ENCODE assay signal across 14 cellular contexts in the genomic region with DNA sequence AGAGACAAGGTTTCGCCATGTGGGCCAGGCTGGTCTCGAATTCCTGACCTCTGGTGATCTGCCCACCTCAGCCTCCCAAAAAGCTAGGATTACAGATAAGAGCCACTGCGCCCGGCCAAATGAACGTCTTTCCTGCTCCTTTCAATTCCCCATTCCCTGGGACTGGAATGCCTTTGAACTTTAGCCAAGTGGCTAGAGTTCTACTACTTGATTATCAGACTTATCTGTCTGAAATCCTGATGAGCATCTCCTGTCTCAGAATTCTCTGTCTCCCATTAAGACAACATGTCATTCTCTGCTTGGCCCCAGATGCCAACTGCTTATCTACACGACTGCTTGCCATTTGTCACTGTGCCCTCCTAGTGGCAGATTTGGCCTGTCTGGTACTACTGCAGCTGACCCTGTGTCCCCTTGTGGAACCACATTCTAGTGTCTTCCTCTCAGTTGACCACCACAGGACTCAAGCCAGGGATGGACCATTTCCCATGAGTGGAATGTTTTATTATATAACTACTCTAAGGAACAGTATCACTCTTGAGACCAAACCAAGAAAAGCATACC. TPM values are rescaled to one million over a fixed set of nuclear protein-coding genes. Genes with fewer than 3 reads are reported as not detected.
DNase-seq lines count a peak whose midpoint lies in the region; ATAC-seq and TF ChIP-seq lines count a peak whose summit lies in the region.
"Had no signal": no experiment of that assay in that cellular context is flagged by ENCODE, and none has a peak within 500 bp of the region (broad histone marks: within the 10 kb centered on the region; RNA-seq: fewer than 3 reads in every experiment).

No MANE protein-coding gene starts in this region.

- H3K4ac ChIP-seq in mesendoderm (ENCODE audit: low read depth, low read length), result no peak overlapping the region

- H3K27ac ChIP-seq in right atrium auricular region (no peak overlapping the region), cardiac muscle cell (peak overlapping the region; percentile 24), mesendoderm (ENCODE audit: low read depth, low read length) (no peak overlapping the region), upper lobe of right lung (no peak overlapping the region)

- DNase-seq in Right ventricle myocardium superior, result no peak
- no peak for DNase-seq in right atrium auricular region (ENCODE audit: low spot score)
- no peak for DNase-seq in cardiac muscle cell (ENCODE audit: low read depth in 1 of 2, low spot score in 1 of 2)
- peak; percentile 62 for DNase-seq in mesendoderm
- DNase-seq in upper lobe of right lung, result peak; percentile 17
- DNase-seq in AG08395 (ENCODE audit: low spot score), result no peak
- DNase-seq: DMS79 treated with DMSO at 0.1 percent for 48 hours, Karpas-422, NCI-H187, NCI-H446 treated with DMSO at 0.1 percent for 48 hours, NCI-H526 treated with DMSO at 0.1 percent for 48 hours, SHP77 treated with DMSO at 0.1 percent for 48 hours had no signal

- H3K18ac ChIP-seq in mesendoderm (ENCODE audit: low read length), result no peak overlapping the region

- H2BK120ac ChIP-seq in mesendoderm (ENCODE audit: low read depth, low read length), result no peak overlapping the region

- H2AK5ac ChIP-seq in mesendoderm (ENCODE audit: low read length), result no peak overlapping the region

- no peaks in the 10 kb centered on the region for H3K4me1 ChIP-seq in right atrium auricular region
- peaks cover 13% of the 10 kb centered on the region for H3K4me1 ChIP-seq in cardiac muscle cell (ENCODE audit: low read depth)
- H3K4me1 ChIP-seq in mesendoderm (ENCODE audit: control insufficient read depth, low read depth, low read length), result peaks cover 2% of the 10 kb centered on the region
- no peaks in the 10 kb centered on the region for H3K4me1 ChIP-seq in upper lobe of right lung

- no peak for TF ChIP-seq CTCF in right atrium auricular region (IDR thresholded peaks at IDR 0.05)
- TF ChIP-seq CTCF in cardiac muscle cell (IDR thresholded peaks at IDR 0.05; ENCODE audit: low read depth, low read length), result no peak
- no peak for TF ChIP-seq CTCF in upper lobe of right lung (IDR thresholded peaks at IDR 0.05)

- no peak overlapping the region for H4K5ac ChIP-seq in mesendoderm (ENCODE audit: low read length)

- no peak overlapping the region for H4K8ac ChIP-seq in mesendoderm (ENCODE audit: low read depth, low read length)

- H3K36me3 ChIP-seq in right atrium auricular region (no peaks in the 10 kb centered on the region), cardiac muscle cell (no peaks in the 10 kb centered on the region), mesendoderm (ENCODE audit: control insufficient read depth, insufficient read depth, low read length) (no peaks in the 10 kb centered on the region), upper lobe of right lung (no peaks in the 10 kb centered on the region)

- no peak overlapping the region for H3K23ac ChIP-seq in mesendoderm (ENCODE audit: low read length)

- no peak overlapping the region for H3K4me2 ChIP-seq in mesendoderm (ENCODE audit: low read length)

- H3K79me2 ChIP-seq in mesendoderm (ENCODE audit: control insufficient read depth, insufficient read depth, low read length), result no peaks in the 10 kb centered on the region

- H3K4me3 ChIP-seq in right atrium auricular region, result no peak overlapping the region
- no peak overlapping the region for H3K4me3 ChIP-seq in cardiac muscle cell
- H3K4me3 ChIP-seq in mesendoderm (ENCODE audit: low read length), result no peak overlapping the region
- no peak overlapping the region for H3K4me3 ChIP-seq in upper lobe of right lung

- no peak overlapping the region for H3K56ac ChIP-seq in mesendoderm (ENCODE audit: low read length)

- H2BK15ac ChIP-seq in mesendoderm (replicated peaks; ENCODE audit: low read depth), result no peak overlapping the region

- H3K9ac ChIP-seq in mesendoderm (ENCODE audit: low read length), result no peak overlapping the region

- no CpG with 5 or more reads among the region's 6 CpGs for WGBS in mesendoderm (ENCODE audit: extremely low coverage, insufficient coverage, low lambda C conversion rate)

- H3K27me3 ChIP-seq in right atrium auricular region (no peaks in the 10 kb centered on the region), cardiac muscle cell (no peaks in the 10 kb centered on the region), mesendoderm (ENCODE audit: insufficient read depth, low read length, poor library complexity) (no peaks in the 10 kb centered on the region), upper lobe of right lung (no peaks in the 10 kb centered on the region)

- no peaks in the 10 kb centered on the region for H3K79me1 ChIP-seq in mesendoderm (ENCODE audit: low read length)

- H3K9me3 ChIP-seq in right atrium auricular region, result no peaks in the 10 kb centered on the region
- H3K9me3 ChIP-seq in cardiac muscle cell (ENCODE audit: low read depth), result no peaks in the 10 kb centered on the region
- no peaks in the 10 kb centered on the region for H3K9me3 ChIP-seq in upper lobe of right lung

- peak; percentile 84 for ATAC-seq in Right ventricle myocardium superior (ENCODE audit: poor library complexity)
- ATAC-seq in upper lobe of right lung, result no peak
- no peak for ATAC-seq in HG03565 (IDR thresholded peaks at IDR 0.05; ENCODE audit: unreplicated experiment)
- ATAC-seq in GM18858 (IDR thresholded peaks at IDR 0.05; ENCODE audit: unreplicated experiment), result no peak

- intact Hi-C loops in Right ventricle myocardium superior (cut with DNase I), result no loop called here
- intact Hi-C loops in upper lobe of right lung (cut with DNase I), result no loop called here

- H2BK5ac ChIP-seq in mesendoderm (ENCODE audit: low read length), result no peak overlapping the region

RNA-seq across cellular contexts. Expression of a gene that starts 33.1 kb away (rescaled TPM):
- total RNA-seq in Right ventricle myocardium superior (130 TPM), right atrium auricular region (100 to 1,000 TPM in 1 of 2 donors, 10 to 100 TPM in 1; 79.4 to 121 TPM), cardiac muscle cell (88.3 and 103 TPM in 2 replicates), upper lobe of right lung (120 TPM)
- 10.1 and 11.2 TPM in 2 replicates for polyA plus RNA-seq in cardiac muscle cell
- 140 TPM for polyA plus RNA-seq in mesendoderm (2013, experiment 1 of 2)
- polyA plus RNA-seq in mesendoderm (2013, experiment 2 of 2), result 137 TPM

RNA-seq across cellular contexts. Expression of a gene that starts 37.0 kb away (rescaled TPM):
- total RNA-seq in Right ventricle myocardium superior, result 18.5 TPM
- 10 to 100 TPM; 16.9 to 20.4 TPM for total RNA-seq in right atrium auricular region
- 77.0 and 95.7 TPM in 2 replicates for total RNA-seq in cardiac muscle cell
- 62.2 and 63.3 TPM in 2 replicates for polyA plus RNA-seq in cardiac muscle cell
- 45.8 TPM for polyA plus RNA-seq in mesendoderm (2013, experiment 1 of 2)
- 44.7 TPM for polyA plus RNA-seq in mesendoderm (2013, experiment 2 of 2)
- 71.6 TPM for total RNA-seq in upper lobe of right lung

Comparison
In these comparisons a context has a peak if more than half of its experiments do, and no peak if none do; other contexts are left out.
1. DNase-seq: peak in mesendoderm (single experiment) and upper lobe of right lung (single experiment); none in Right ventricle myocardium superior (single experiment), right atrium auricular region (single experiment), cardiac muscle cell (0 of 2) and AG08395 (single experiment).